Comparison of ENCODE assay signal across 16 cellular contexts in genomic region chr7:22596763-22597434, GRCh38.
A peak's percentile ranks its signal among the peaks of the same experiment; 100 is the strongest.
DNase-seq lines count a peak whose midpoint lies in the region; FAIRE-seq and TF ChIP-seq lines count a peak whose summit lies in the region.
"Had no signal": no experiment of that assay in that cellular context is flagged by ENCODE, and none has a peak within 500 bp of the region (broad histone marks: within the 10 kb centered on the region; RNA-seq: fewer than 3 reads in every experiment).

No MANE protein-coding gene starts in this region.

- H3K4me1 ChIP-seq in ACC112 (ENCODE audit: control insufficient read depth, insufficient read depth, low read length, unreplicated experiment) (peaks cover 30% of the 10 kb centered on the region), Karpas-422 (ENCODE audit: low read length) (peaks cover 8% of the 10 kb centered on the region), endothelial cell of umbilical vein (ENCODE audit: control insufficient read depth, extremely low read depth, insufficient read depth, low read length) (peaks cover 30% of the 10 kb centered on the region), osteoblast (ENCODE audit: insufficient read depth, low read length) (peaks cover 10% of the 10 kb centered on the region), mesenchymal stem cell (ENCODE audit: control insufficient read depth, insufficient read depth, low read depth, low read length) (peaks cover 1% of the 10 kb centered on the region)

- peak; percentile 51 for DNase-seq in Karpas-422
- DNase-seq in endothelial cell of umbilical vein (ENCODE audit: low read depth, low spot score) = no peak
- DNase-seq in osteoblast (ENCODE audit: insufficient read length, low spot score, missing footprints) = no peak
- no peak for DNase-seq in mesenchymal stem cell
- no peak for DNase-seq in ecto neural progenitor cell (ENCODE audit: low spot score)
- no peak for DNase-seq in GF-D8 (lab: John Stamatoyannopoulos, UW)
- DNase-seq: 8988T; Calu3; CD8-positive, alpha-beta T cell; DMS79 treated with DMSO at 0.1 percent for 48 hours; H9 had no signal

- no peaks in the 10 kb centered on the region for H3K9me2 ChIP-seq in Karpas-422 (replicated peaks; ENCODE audit: insufficient read depth, low read length)

- dilution Hi-C loops in endothelial cell of umbilical vein (cut with MboI; ENCODE audit: extremely low pct_ligation_motif_present, low sequenced_read_pairs) = no loop called here

- H3K27ac ChIP-seq in ACC112 (ENCODE audit: low read depth, low read length) (peak overlapping the region; percentile 87), Karpas-422 (ENCODE audit: low read length) (no peak overlapping the region), endothelial cell of umbilical vein (ENCODE audit: insufficient read depth, low read depth, low read length) (peak overlapping the region; percentile 89), osteoblast (ENCODE audit: low read depth, low read length) (peak overlapping the region; percentile 93), mesenchymal stem cell (ENCODE audit: low read length, poor library complexity, severe bottlenecking) (no peak overlapping the region)
- H3K27ac ChIP-seq: BLaER1 treated with 17β-estradiol and CSF1 and Interleukin-3, amounts not matched to agents 10 nM and 100 nM had no signal

- intact Hi-C loops in endothelial cell of umbilical vein (cut with micrococcal nuclease) = no loop called here

- no peaks in the 10 kb centered on the region for H3K27me3 ChIP-seq in ACC112 (ENCODE audit: insufficient read depth, low read length)
- H3K27me3 ChIP-seq in Karpas-422 (ENCODE audit: low read length) = no peaks in the 10 kb centered on the region
- H3K27me3 ChIP-seq in endothelial cell of umbilical vein (ENCODE audit: control insufficient read depth in 2 of 2, insufficient read depth in 2 of 2, low read length in 2 of 2) = no peaks in the 10 kb centered on the region
- H3K27me3 ChIP-seq in osteoblast (ENCODE audit: insufficient read depth, low read length) = no peaks in the 10 kb centered on the region
- H3K27me3 ChIP-seq in mesenchymal stem cell (ENCODE audit: control insufficient read depth in 1 of 2, insufficient read depth in 1 of 2, low read length in 2 of 2) = no peaks in the 10 kb centered on the region
- H3K27me3 ChIP-seq: BLaER1 treated with 17β-estradiol and CSF1 and Interleukin-3, amounts not matched to agents 10 nM and 100 nM had no signal

- H3K9me3 ChIP-seq in Karpas-422 (ENCODE audit: low read length) (no peaks in the 10 kb centered on the region), endothelial cell of umbilical vein (replicated peaks; ENCODE audit: control insufficient read depth, insufficient read depth, low read length) (no peaks in the 10 kb centered on the region), osteoblast (ENCODE audit: low read depth, low read length) (no peaks in the 10 kb centered on the region), mesenchymal stem cell (ENCODE audit: control insufficient read depth, low read length) (no peaks in the 10 kb centered on the region)

- H2AK5ac ChIP-seq in mesenchymal stem cell (ENCODE audit: low read length, severe bottlenecking) = no peak overlapping the region

- TF ChIP-seq CTCF in endothelial cell of umbilical vein (IDR thresholded peaks at IDR 0.05; ENCODE audit: extremely low read depth in 1 of 2, insufficient read depth in 1 of 2, low read depth in 1 of 2, low read length in 2 of 2) = no peak
- no peak for TF ChIP-seq CTCF in osteoblast (IDR thresholded peaks at IDR 0.05; ENCODE audit: extremely low read depth, low read depth, low read length)

- CTCF ChIA-PET in endothelial cell of umbilical vein (lab: Charles Lee) = interaction anchor here (1.3 to 1.6 kb wide), 2 partner anchors 131 kb away, joined by 3 to 11 read pairs; partner anchors contain the start of gene IL6

- no peak overlapping the region for H3K14ac ChIP-seq in mesenchymal stem cell (ENCODE audit: low read length in 2 of 2)

- H3K79me1 ChIP-seq in mesenchymal stem cell (replicated peaks; ENCODE audit: low read length, poor library complexity, severe bottlenecking) = no peaks in the 10 kb centered on the region

- H3K4me3 ChIP-seq in ACC112 (ENCODE audit: low read depth, low read length) = no peak overlapping the region
- H3K4me3 ChIP-seq in Karpas-422 (ENCODE audit: low read length) = no peak overlapping the region
- no peak overlapping the region for H3K4me3 ChIP-seq in endothelial cell of umbilical vein (replicated peaks in 1 of 3; ENCODE audit: insufficient read depth in 1 of 3, low read depth in 1 of 3, low read length in 3 of 3)
- no peak overlapping the region for H3K4me3 ChIP-seq in osteoblast (ENCODE audit: insufficient read depth, low read length)
- no peak overlapping the region for H3K4me3 ChIP-seq in mesenchymal stem cell (ENCODE audit: insufficient read depth in 1 of 2, low read depth in 1 of 2, low read length in 2 of 2)
- H3K4me3 ChIP-seq: BLaER1 treated with 17β-estradiol and CSF1 and Interleukin-3, amounts not matched to agents 10 nM and 100 nM had no signal

- H3K79me2 ChIP-seq in ACC112 (ENCODE audit: control insufficient read depth, insufficient read depth, low read length, unreplicated experiment) (no peaks in the 10 kb centered on the region), Karpas-422 (ENCODE audit: low read length) (no peaks in the 10 kb centered on the region), endothelial cell of umbilical vein (ENCODE audit: control insufficient read depth, insufficient read depth, low read length) (no peaks in the 10 kb centered on the region), osteoblast (ENCODE audit: insufficient read depth, low read length) (no peaks in the 10 kb centered on the region)

- no peaks in the 10 kb centered on the region for H4K20me1 ChIP-seq in Karpas-422 (ENCODE audit: insufficient read depth, low read depth, low read length)
- no peaks in the 10 kb centered on the region for H4K20me1 ChIP-seq in endothelial cell of umbilical vein (replicated peaks; ENCODE audit: control insufficient read depth, extremely low read depth, insufficient read depth, low read length)
- H4K20me1 ChIP-seq in osteoblast (ENCODE audit: insufficient read depth, low read length) = no peaks in the 10 kb centered on the region
- H4K20me1 ChIP-seq: BLaER1 treated with 17β-estradiol and CSF1 and Interleukin-3, amounts not matched to agents 10 nM and 100 nM had no signal

- H2BK12ac ChIP-seq in mesenchymal stem cell (ENCODE audit: low read length in 2 of 2) = no peak overlapping the region

- H3K23ac ChIP-seq in mesenchymal stem cell (ENCODE audit: low read length in 2 of 2) = no peak overlapping the region

- no peak overlapping the region for H2BK5ac ChIP-seq in mesenchymal stem cell (ENCODE audit: low read depth, low read length, poor library complexity, severe bottlenecking)

- TF ChIP-seq POLR2A in endothelial cell of umbilical vein (IDR thresholded peaks at IDR 0.05; ENCODE audit: low read depth, low read length) = no peak

- H3K4me2 ChIP-seq in Karpas-422 (ENCODE audit: low read depth, low read length, poor library complexity, severe bottlenecking) (no peak overlapping the region), endothelial cell of umbilical vein (ENCODE audit: insufficient read depth, low read length) (no peak overlapping the region), osteoblast (ENCODE audit: insufficient read depth, low read length) (no peak overlapping the region), mesenchymal stem cell (ENCODE audit: low read length, poor library complexity, severe bottlenecking) (no peak overlapping the region)
- H3K4me2 ChIP-seq: BLaER1 treated with 17β-estradiol and CSF1 and Interleukin-3, amounts not matched to agents 10 nM and 100 nM had no signal

- no peak overlapping the region for H2BK120ac ChIP-seq in mesenchymal stem cell (ENCODE audit: low read depth, low read length)

- BruUV-seq in endothelial cell of umbilical vein (replicated peaks; lab: Mats Ljungman, UMichigan) = no TSS peak

- no peak overlapping the region for H4K91ac ChIP-seq in mesenchymal stem cell (ENCODE audit: low read length)

- H3K18ac ChIP-seq in mesenchymal stem cell (ENCODE audit: low read depth in 1 of 2, low read length in 2 of 2) = no peak overlapping the region

- POLR2A ChIA-PET in endothelial cell of umbilical vein (lab: Charles Lee) = no interaction called here

- no peak overlapping the region for H2AFZ ChIP-seq in ACC112 (ENCODE audit: low read length, unreplicated experiment)
- no peak overlapping the region for H2AFZ ChIP-seq in Karpas-422 (ENCODE audit: low read length)
- no peak overlapping the region for H2AFZ ChIP-seq in endothelial cell of umbilical vein (ENCODE audit: low read depth, low read length)
- no peak overlapping the region for H2AFZ ChIP-seq in osteoblast (ENCODE audit: low read length)
- H2AFZ ChIP-seq in mesenchymal stem cell (ENCODE audit: low read depth, low read length) = no peak overlapping the region

- no peaks in the 10 kb centered on the region for H3K9me1 ChIP-seq in endothelial cell of umbilical vein (replicated peaks; ENCODE audit: control insufficient read depth, extremely low read depth, insufficient read depth, low read length)

- H3K9ac ChIP-seq in Karpas-422 (ENCODE audit: low read length) (no peak overlapping the region), endothelial cell of umbilical vein (replicated peaks; ENCODE audit: extremely low read depth, insufficient read depth, low read length) (peak overlapping the region; percentile 7), mesenchymal stem cell (ENCODE audit: low read length) (no peak overlapping the region)
- H3K9ac ChIP-seq: BLaER1 treated with 17β-estradiol and CSF1 and Interleukin-3, amounts not matched to agents 10 nM and 100 nM had no signal

- no peaks in the 10 kb centered on the region for H3K36me3 ChIP-seq in ACC112 (ENCODE audit: insufficient read depth, low read length)
- H3K36me3 ChIP-seq in Karpas-422 (ENCODE audit: insufficient read depth, low read length) = no peaks in the 10 kb centered on the region
- H3K36me3 ChIP-seq in endothelial cell of umbilical vein (ENCODE audit: control insufficient read depth in 2 of 2, extremely low read depth in 1 of 2, insufficient read depth in 2 of 2, low read length in 2 of 2) = no peaks in the 10 kb centered on the region
- H3K36me3 ChIP-seq in osteoblast (ENCODE audit: insufficient read depth, low read length) = no peaks in the 10 kb centered on the region
- H3K36me3 ChIP-seq in mesenchymal stem cell (ENCODE audit: control insufficient read depth in 1 of 2, insufficient read depth in 2 of 2, low read depth in 1 of 2, low read length in 2 of 2) = no peaks in the 10 kb centered on the region

- H3K4ac ChIP-seq in mesenchymal stem cell (ENCODE audit: low read depth in 1 of 2, low read length in 2 of 2) = no peak overlapping the region

- no peak overlapping the region for H4K8ac ChIP-seq in mesenchymal stem cell (ENCODE audit: low read length)

- WGBS in mesenchymal stem cell = 89% methylated on average over 2 of the region's 5 CpGs

- no peak for FAIRE-seq in endothelial cell of umbilical vein (lab: Jason Lieb, UNC)
- FAIRE-seq: GM12891, GM19239, H1 had no signal

- no peak overlapping the region for H2BK15ac ChIP-seq in mesenchymal stem cell (ENCODE audit: low read depth, poor library complexity, severe bottlenecking)

TF ChIP-seq in endothelial cell of umbilical vein, 7 proteins besides CTCF, POLR2A, EP300 and RAD21 (continues in another document):
- TF ChIP-seq MYC (IDR thresholded peaks at IDR 0.05; ENCODE audit: low read depth, low read length) (no peak), GATA2 (IDR thresholded peaks at IDR 0.05; ENCODE audit: insufficient read depth, insufficient read length, low read depth, low read length) (no peak), JUN (IDR thresholded peaks at IDR 0.05; ENCODE audit: borderline replicate concordance, insufficient read depth, insufficient read length, low read depth) (no peak)

Comparison
In these comparisons a context has a peak if more than half of its experiments do, and no peak if none do; other contexts are left out.
1. H3K27ac ChIP-seq: peak in ACC112 (single experiment), endothelial cell of umbilical vein (single experiment) and osteoblast (single experiment); none in Karpas-422 (single experiment) and mesenchymal stem cell (single experiment).